28 cellular contexts compared by ENCODE assay signal in genomic region chrX:88660836-88661235, GRCh38.
"Had no signal": no experiment of that assay in that cellular context is flagged by ENCODE, and none has a peak within 500 bp of the region (broad histone marks: within the 10 kb centered on the region; RNA-seq: fewer than 3 reads in every experiment).

No MANE protein-coding gene starts in this region.

- ATAC-seq: natural killer cell treated with Interleukin-12 subunit alpha and Interleukin-12 subunit beta and Interleukin-15 and Interleukin-18, amount 100 ng/mL, for 72 hours; psoas muscle; right cardiac atrium; right lobe of liver; stimulated activated effector memory CD8-positive, alpha-beta T cell treated with anti-CD3 and anti-CD28 coated beads, Interleukin-12 subunit alpha, Interleukin-12 subunit beta, amount 100 ng/mL, for 72 hours; stimulated activated naive B cell treated with anti-CD40 and anti-IgM and Interleukin-4, amounts not matched to agents 10 μg/mL and 1 μg/mL and 100 μg/mL, for 72 hours had no signal

- H3K36me3 Mint-ChIP-seq: natural killer cell treated with Interleukin-12 subunit alpha and Interleukin-12 subunit beta and Interleukin-15 and Interleukin-18, amount 100 ng/mL, for 72 hours; stimulated activated effector memory CD8-positive, alpha-beta T cell treated with anti-CD3 and anti-CD28 coated beads, Interleukin-12 subunit alpha, Interleukin-12 subunit beta, amount 100 ng/mL, for 72 hours; stimulated activated naive B cell treated with anti-CD40 and anti-IgM and Interleukin-4, amounts not matched to agents 10 μg/mL and 1 μg/mL and 100 μg/mL, for 72 hours had no signal

- DNase-seq: nephron progenitor cell; occipital lobe; ovary; posterior cingulate gyrus; psoas muscle; right cardiac atrium; right lobe of liver; sigmoid colon; small intestine; stimulated activated CD4-positive, alpha-beta T cell treated with anti-CD3 and anti-CD28 coated beads, Interleukin-15, amount 100 ng/mL, for 24 hours; stimulated activated CD4-positive, alpha-beta T cell treated with anti-CD3 and anti-CD28 coated beads, Interleukin-2, amount 100 ng/mL, for 24 hours; stimulated activated CD4-positive, alpha-beta T cell treated with anti-CD3 and anti-CD28 coated beads, Interleukin-2, amount 100 ng/mL, for 48 hours; stimulated activated CD4-positive, alpha-beta T cell treated with anti-CD3 and anti-CD28 coated beads, Interleukin-4, amount 100 ng/mL, for 24 hours; stimulated activated naive B cell treated with anti-CD40 and anti-IgM and Interleukin-4, amounts not matched to agents 10 μg/mL and 1 μg/mL and 100 μg/mL, for 72 hours; stimulated activated naive CD4-positive, alpha-beta T cell treated with Interleukin-2 at 50 U/mL for 16 hours; stomach; thyroid gland; trophoblast cell; upper lobe of left lung had no signal

- H3K4me3 ChIP-seq: ovary, psoas muscle, right lobe of liver, sigmoid colon, stomach, thoracic aorta, thyroid gland, tibial nerve, upper lobe of left lung, vagina had no signal

- H3K4me1 Mint-ChIP-seq: nephron progenitor cell; neural crest cell; stimulated activated effector memory CD8-positive, alpha-beta T cell treated with anti-CD3 and anti-CD28 coated beads, Interleukin-12 subunit alpha, Interleukin-12 subunit beta, amount 100 ng/mL, for 72 hours; stimulated activated naive B cell treated with anti-CD40 and anti-IgM and Interleukin-4, amounts not matched to agents 10 μg/mL and 1 μg/mL and 100 μg/mL, for 72 hours had no signal

- H3K9ac ChIP-seq: parathyroid adenoma had no signal

- H3K4me3 Mint-ChIP-seq: natural killer cell treated with Interleukin-12 subunit alpha and Interleukin-12 subunit beta and Interleukin-15 and Interleukin-18, amount 100 ng/mL, for 72 hours; nephron progenitor cell; neural crest cell; stimulated activated effector memory CD8-positive, alpha-beta T cell treated with anti-CD3 and anti-CD28 coated beads, Interleukin-12 subunit alpha, Interleukin-12 subunit beta, amount 100 ng/mL, for 72 hours; stimulated activated naive B cell treated with anti-CD40 and anti-IgM and Interleukin-4, amounts not matched to agents 10 μg/mL and 1 μg/mL and 100 μg/mL, for 72 hours; stimulated activated naive CD8-positive, alpha-beta T cell treated with anti-CD3 and anti-CD28 coated beads, Interleukin-15, Interleukin-2, amounts not matched to agents 100 ng/mL and 50 ng/mL, for 24 hours had no signal

- H3K79me2 ChIP-seq: parathyroid adenoma had no signal

- H3K27me3 ChIP-seq: ovary, right lobe of liver, sigmoid colon, stomach, thyroid gland, tibial nerve, upper lobe of left lung, vagina had no signal

- H3K27ac ChIP-seq: ovary, parathyroid adenoma, psoas muscle, right lobe of liver, sigmoid colon, stomach, thoracic aorta, thyroid gland, tibial nerve, upper lobe of left lung, vagina had no signal

- H3K36me3 ChIP-seq: ovary, right lobe of liver, sigmoid colon, stomach, thoracic aorta, thyroid gland, tibial nerve, upper lobe of left lung, vagina had no signal

- H3K9me3 Mint-ChIP-seq: nephron progenitor cell; stimulated activated naive B cell treated with anti-CD40 and anti-IgM and Interleukin-4, amounts not matched to agents 10 μg/mL and 1 μg/mL and 100 μg/mL, for 72 hours had no signal

- H3K27ac Mint-ChIP-seq: natural killer cell treated with Interleukin-12 subunit alpha and Interleukin-12 subunit beta and Interleukin-15 and Interleukin-18, amount 100 ng/mL, for 72 hours; nephron progenitor cell; progenitor cell of endocrine pancreas; stimulated activated effector memory CD8-positive, alpha-beta T cell treated with anti-CD3 and anti-CD28 coated beads, Interleukin-12 subunit alpha, Interleukin-12 subunit beta, amount 100 ng/mL, for 72 hours; stimulated activated naive B cell treated with anti-CD40 and anti-IgM and Interleukin-4, amounts not matched to agents 10 μg/mL and 1 μg/mL and 100 μg/mL, for 72 hours; stimulated activated naive CD8-positive, alpha-beta T cell treated with anti-CD3 and anti-CD28 coated beads, Interleukin-15, Interleukin-2, amounts not matched to agents 100 ng/mL and 50 ng/mL, for 24 hours had no signal

- H3K4me1 ChIP-seq: parathyroid adenoma, psoas muscle, right lobe of liver, sigmoid colon, stomach, thyroid gland, tibial nerve, upper lobe of left lung, vagina had no signal

- H3K27me3 Mint-ChIP-seq: natural killer cell treated with Interleukin-12 subunit alpha and Interleukin-12 subunit beta and Interleukin-15 and Interleukin-18, amount 100 ng/mL, for 72 hours; progenitor cell of endocrine pancreas; stimulated activated naive B cell treated with anti-CD40 and anti-IgM and Interleukin-4, amounts not matched to agents 10 μg/mL and 1 μg/mL and 100 μg/mL, for 72 hours; stimulated activated naive CD8-positive, alpha-beta T cell treated with anti-CD3 and anti-CD28 coated beads, Interleukin-15, Interleukin-2, amounts not matched to agents 100 ng/mL and 50 ng/mL, for 24 hours had no signal

- H2AFZ ChIP-seq: parathyroid adenoma had no signal

- H3K9me3 ChIP-seq: ovary, psoas muscle, right lobe of liver, sigmoid colon, stomach, thoracic aorta, thyroid gland, tibial nerve, vagina had no signal
